17 cellular contexts compared by ENCODE assay signal in the genomic region with DNA sequence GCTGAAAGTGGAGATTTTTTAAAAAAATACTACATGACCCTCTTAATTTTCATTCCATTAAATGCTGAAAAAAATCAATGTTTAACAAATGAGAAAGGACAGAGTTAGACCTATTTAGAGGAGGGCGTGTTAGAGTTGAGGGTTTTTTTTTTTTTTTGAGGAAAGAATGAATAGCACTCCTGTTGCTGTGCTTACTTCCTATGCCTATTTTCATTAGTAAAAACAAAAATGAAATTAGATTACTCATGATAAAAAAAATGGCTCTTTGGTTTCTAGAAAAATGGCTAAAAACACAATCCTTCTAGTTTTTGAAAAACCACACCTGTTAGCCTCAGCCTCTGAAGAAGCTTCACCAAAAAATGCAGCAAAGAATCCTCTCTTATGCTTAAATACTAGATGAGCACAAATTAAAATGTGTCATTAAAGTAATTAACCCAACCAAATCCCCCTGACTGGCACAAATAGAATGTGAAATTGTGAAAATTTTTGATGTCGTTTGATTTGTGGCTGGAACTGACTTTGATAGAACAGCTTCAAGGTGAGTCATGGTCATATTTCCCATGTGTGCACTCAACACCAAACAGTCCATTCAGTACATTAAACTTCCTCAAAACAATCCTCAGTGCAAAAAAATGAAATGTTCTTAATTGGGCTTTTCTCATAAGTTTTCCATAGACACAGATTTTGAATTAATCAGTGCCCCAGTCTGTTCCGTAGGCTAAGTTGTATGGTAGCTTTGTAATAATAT.
DNase-seq lines count a peak whose midpoint lies in the region; ATAC-seq and TF ChIP-seq lines count a peak whose summit lies in the region.
"Had no signal": no experiment of that assay in that cellular context is flagged by ENCODE, and none has a peak within 500 bp of the region (broad histone marks: within the 10 kb centered on the region; RNA-seq: fewer than 3 reads in every experiment).

No MANE protein-coding gene starts in this region.

- H3K36me3 Mint-ChIP-seq in activated naive CD8-positive, alpha-beta T cell: no peaks in the 10 kb centered on the region
- H3K36me3 Mint-ChIP-seq: immature natural killer cell, neural progenitor cell had no signal

- H3K27me3 Mint-ChIP-seq in activated naive CD8-positive, alpha-beta T cell: peaks cover 7% of the 10 kb centered on the region

- no peaks in the 10 kb centered on the region for H3K27me3 ChIP-seq in BLaER1
- H3K27me3 ChIP-seq: breast epithelium, neural progenitor cell had no signal

- peak; percentile 51 for ATAC-seq in HG02885 (IDR thresholded peaks at IDR 0.05; ENCODE audit: poor library complexity, unreplicated experiment)
- no peak for ATAC-seq in GM19395 (IDR thresholded peaks at IDR 0.05; ENCODE audit: unreplicated experiment)
- ATAC-seq in GM21381 (IDR thresholded peaks at IDR 0.05; ENCODE audit: unreplicated experiment): no peak
- ATAC-seq: left ventricle myocardium superior had no signal

- no peaks in the 10 kb centered on the region for H3K9me3 ChIP-seq in BLaER1
- H3K9me3 ChIP-seq: breast epithelium, prostate gland had no signal

- no peak overlapping the region for H3K4me3 Mint-ChIP-seq in activated naive CD8-positive, alpha-beta T cell
- H3K4me3 Mint-ChIP-seq: immature natural killer cell, neural progenitor cell had no signal

- H3K4me1 ChIP-seq in BLaER1: peaks cover 45% of the 10 kb centered on the region
- H3K4me1 ChIP-seq: breast epithelium, neural progenitor cell, prostate gland had no signal

- peak; percentile 20 for DNase-seq in GM12865 (ENCODE audit: low read depth)
- DNase-seq in CD1c-positive myeloid dendritic cell (ENCODE audit: extremely low spot score): no peak
- DNase-seq in COLO668 (lab: John Stamatoyannopoulos, UW; ENCODE audit: unreplicated experiment): no peak
- DNase-seq: activated CD4-positive, alpha-beta T cell treated with anti-CD3 and anti-CD28 coated beads for 1 hour; immature natural killer cell; left ventricle myocardium superior; NCI-H1417 treated with DMSO at 0.1 percent for 48 hours; NCI-H2171; OCI-M1 had no signal

- H3K9me3 Mint-ChIP-seq in activated naive CD8-positive, alpha-beta T cell (ENCODE audit: low read depth): no peaks in the 10 kb centered on the region
- H3K9me3 Mint-ChIP-seq: neural progenitor cell had no signal

- no peaks in the 10 kb centered on the region for H4K20me1 ChIP-seq in BLaER1

- H3K9ac ChIP-seq in BLaER1: no peak overlapping the region
- H3K9ac ChIP-seq: neural progenitor cell had no signal

- TF ChIP-seq CTCF in GM12865 (IDR thresholded peaks at IDR 0.05; ENCODE audit: insufficient read depth, low read depth, low read length, missing control alignments): no peak

- H3K27ac Mint-ChIP-seq in activated naive CD8-positive, alpha-beta T cell: peak overlapping the region; percentile 30
- H3K27ac Mint-ChIP-seq: immature natural killer cell, neural progenitor cell had no signal

- no peak overlapping the region for H3K27ac ChIP-seq in BLaER1
- H3K27ac ChIP-seq: breast epithelium, neural progenitor cell, prostate gland had no signal

- H3K4me1 Mint-ChIP-seq in activated naive CD8-positive, alpha-beta T cell (ENCODE audit: low read depth): no peaks in the 10 kb centered on the region
- H3K4me1 Mint-ChIP-seq: immature natural killer cell, neural progenitor cell had no signal

- peak overlapping the region; percentile 66 for H3K4me2 ChIP-seq in BLaER1
- H3K4me2 ChIP-seq: neural progenitor cell had no signal

- H3K4me3 ChIP-seq in BLaER1: no peak overlapping the region
- no peak overlapping the region for H3K4me3 ChIP-seq in GM12865 (ENCODE audit: low read depth, low read length)
- H3K4me3 ChIP-seq: breast epithelium, neural progenitor cell, prostate gland had no signal

- no peaks in the 10 kb centered on the region for H3K36me3 ChIP-seq in BLaER1
- H3K36me3 ChIP-seq: breast epithelium, neural progenitor cell, prostate gland had no signal
